In the genomic region with DNA sequence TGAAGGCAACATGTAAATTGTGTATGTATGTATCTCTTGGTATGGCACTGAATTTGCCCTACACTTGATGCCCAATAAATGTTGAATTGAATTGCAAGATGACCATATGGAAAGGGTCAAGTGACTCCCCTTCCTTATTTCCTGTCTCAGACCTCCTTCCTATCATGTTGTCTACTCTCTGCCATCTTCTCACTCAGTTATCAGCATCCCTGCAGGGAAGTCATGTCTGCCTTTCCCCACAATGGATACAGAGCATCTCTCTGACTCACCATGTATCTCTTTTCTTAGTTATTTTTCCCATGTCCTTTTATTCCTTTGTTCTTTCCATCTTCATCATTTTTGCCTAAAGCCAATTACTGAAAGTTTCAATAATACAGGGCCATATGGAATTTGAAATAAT, we compare ENCODE assay signal across 27 cellular contexts. TPM values are rescaled to one million over a fixed set of nuclear protein-coding genes. Genes with fewer than 3 reads are reported as not detected.
"Had no signal": no experiment of that assay in that cellular context is flagged by ENCODE, and none has a peak within 500 bp of the region (broad histone marks: within the 10 kb centered on the region; RNA-seq: fewer than 3 reads in every experiment).

No MANE protein-coding gene starts in this region.

- H3K4me3 ChIP-seq: coronary artery, dorsolateral prefrontal cortex, esophagus squamous epithelium, gastrocnemius medialis, heart right ventricle, left lung, lower lobe of right lung had no signal

- H3K36me3 ChIP-seq: esophagus squamous epithelium, gastrocnemius medialis, heart right ventricle, left lung, lower lobe of right lung had no signal

- ATAC-seq: esophagus mucosa; gastrocnemius medialis; heart right ventricle; left cardiac atrium; left ventricle myocardium superior; lower lobe of right lung; naive thymus-derived CD4-positive, alpha-beta T cell had no signal

- DNase-seq: dermis blood vessel endothelial cell; dorsolateral prefrontal cortex; effector CD4-positive, alpha-beta T cell; effector memory CD4-positive, alpha-beta T cell; erythroblast; esophagus squamous epithelium; foreskin fibroblast; foreskin melanocyte; gastrocnemius medialis; glutamatergic neuron; head of caudate nucleus; heart right ventricle; hippocampal formation; left cardiac atrium; left lung; left ventricle myocardium superior; lower lobe of right lung; mesenchymal stem cell; midbrain; naive thymus-derived CD4-positive, alpha-beta T cell had no signal

- H3K4me1 ChIP-seq: esophagus squamous epithelium, gastrocnemius medialis, left lung had no signal

- FAIRE-seq: islet of Langerhans, keratinocyte had no signal

- H3K9me3 ChIP-seq: esophagus squamous epithelium, gastrocnemius medialis, heart right ventricle, left lung, lower lobe of right lung had no signal

- H3K27me3 ChIP-seq: esophagus squamous epithelium had no signal

- H3K27ac ChIP-seq: coronary artery, dorsolateral prefrontal cortex, epithelial cell of prostate, esophagus squamous epithelium, gastrocnemius medialis, heart right ventricle, left lung, lower lobe of right lung had no signal

RNA-seq across cellular contexts. Expression of a gene that starts 22.5 kb away (rescaled TPM):
- total RNA-seq: kidney epithelial cell; naive thymus-derived CD4-positive, alpha-beta T cell had no signal
- polyA plus RNA-seq: naive thymus-derived CD4-positive, alpha-beta T cell had no signal

RNA-seq across cellular contexts. Expression of a gene that starts 30.0 kb away (rescaled TPM):
- total RNA-seq: mononuclear cell had no signal
- polyA plus RNA-seq: naive thymus-derived CD4-positive, alpha-beta T cell had no signal
